In the genomic region with DNA sequence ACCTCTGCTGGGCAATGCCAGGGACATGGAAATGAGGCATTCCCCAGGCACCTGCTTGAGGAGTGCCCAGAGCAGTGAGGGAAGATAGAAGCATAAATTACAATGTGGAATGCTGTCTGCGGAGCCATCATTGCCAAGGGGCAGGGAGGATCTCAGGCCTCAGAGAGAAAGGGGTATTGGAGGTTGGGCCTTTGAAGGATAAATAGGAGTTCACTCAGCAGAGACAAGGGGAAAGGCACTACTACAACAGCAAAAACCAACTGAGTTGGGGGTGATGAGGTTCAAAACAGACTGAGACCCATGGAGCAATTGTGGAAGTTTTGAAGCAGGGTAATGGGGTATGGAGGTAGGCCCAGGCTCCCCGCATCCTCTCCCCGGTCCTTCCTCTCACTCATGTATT, we compare ENCODE assay signal across 23 cellular contexts. TPM values are rescaled to one million over a fixed set of nuclear protein-coding genes. Genes with fewer than 3 reads are reported as not detected.
DNase-seq lines count a peak whose midpoint lies in the region; ATAC-seq and TF ChIP-seq lines count a peak whose summit lies in the region.
"Had no signal": no experiment of that assay in that cellular context is flagged by ENCODE, and none has a peak within 500 bp of the region (broad histone marks: within the 10 kb centered on the region; RNA-seq: fewer than 3 reads in every experiment).

No MANE protein-coding gene starts in this region.

- no peak overlapping the region for H3K9ac ChIP-seq in neuronal stem cell (ENCODE audit: low read depth, low read length, poor library complexity)
- H3K9ac ChIP-seq: BLaER1 treated with 17β-estradiol and CSF1 and Interleukin-3, amounts not matched to agents 10 nM and 100 nM; KMS-11 had no signal

- no peak overlapping the region for H3K4me3 Mint-ChIP-seq in activated T-cell treated with anti-CD3 and anti-CD28 coated beads, Interleukin-2, amount 50 U/mL, for 72 hours
- H3K4me3 Mint-ChIP-seq in activated T-cell treated with anti-CD3 and anti-CD28 coated beads, Interleukin-2, amount 50 U/mL, for 24 hours, result no peak overlapping the region
- H3K4me3 Mint-ChIP-seq in effector memory CD8-positive, alpha-beta T cell, result peak overlapping the region in 1 of 2 donors; percentile 0
- H3K4me3 Mint-ChIP-seq: CD4-positive, alpha-beta memory T cell; GM23338 had no signal

- H3K4me3 ChIP-seq in Panc1 (ENCODE audit: low read depth in 2 of 2, low read length in 2 of 2) (no peak overlapping the region), neuronal stem cell (ENCODE audit: low read length in 2 of 2) (no peak overlapping the region), hepatocyte (no peak overlapping the region)
- H3K4me3 ChIP-seq: BLaER1 treated with 17β-estradiol and CSF1 and Interleukin-3, amounts not matched to agents 10 nM and 100 nM; GM23338 had no signal

- H2BK15ac ChIP-seq in neuronal stem cell (ENCODE audit: low read length), result no peak overlapping the region

- intact Hi-C loops in Panc1 (cut with micrococcal nuclease; ENCODE audit: unreplicated experiment), result no loop called here

- in situ Hi-C loops in Panc1 (cut with HindIII; ENCODE audit: low pct_unique_long_range_greater_than_20kb, low sequenced_read_pairs), result no loop called here

- BruUV-seq in Panc1 (replicated peaks; lab: Mats Ljungman, UMichigan), result TSS peak; percentile 48

- H3K9me3 Mint-ChIP-seq in activated T-cell treated with anti-CD3 and anti-CD28 coated beads, Interleukin-2, amount 50 U/mL, for 72 hours, result no peaks in the 10 kb centered on the region
- no peaks in the 10 kb centered on the region for H3K9me3 Mint-ChIP-seq in activated T-cell treated with anti-CD3 and anti-CD28 coated beads, Interleukin-2, amount 50 U/mL, for 24 hours
- no peaks in the 10 kb centered on the region for H3K9me3 Mint-ChIP-seq in effector memory CD8-positive, alpha-beta T cell
- H3K9me3 Mint-ChIP-seq: CD4-positive, alpha-beta memory T cell; GM23338 had no signal

- H2BK5ac ChIP-seq in neuronal stem cell (ENCODE audit: low read length), result no peak overlapping the region

- TF ChIP-seq CTCF in Panc1 (IDR thresholded peaks at IDR 0.05) (no peak), hepatocyte (IDR thresholded peaks at IDR 0.05; ENCODE audit: poor library complexity) (no peak)

- no peaks in the 10 kb centered on the region for H3K9me3 ChIP-seq in Panc1 (ENCODE audit: control insufficient read depth, insufficient read depth, low read depth, low read length)
- peaks cover 0 to 2% of the 10 kb centered on the region in 2 donors for H3K9me3 ChIP-seq in neuronal stem cell (replicated peaks in 1 of 2; ENCODE audit: control insufficient read depth in 2 of 2, insufficient read depth in 1 of 2, low read depth in 1 of 2, low read length in 2 of 2)
- H3K9me3 ChIP-seq in hepatocyte (ENCODE audit: low read depth), result no peaks in the 10 kb centered on the region
- H3K9me3 ChIP-seq: BLaER1 treated with 17β-estradiol and CSF1 and Interleukin-3, amounts not matched to agents 10 nM and 100 nM had no signal

- DNase-seq in activated T-cell treated with anti-CD3 and anti-CD28 coated beads, Interleukin-2, amount 50 U/mL, for 72 hours, result no peak
- DNase-seq in activated T-cell treated with anti-CD3 and anti-CD28 coated beads, Interleukin-2, amount 50 U/mL, for 24 hours, result no peak
- DNase-seq in Panc1 (ENCODE audit: low read depth, low spot score), result no peak
- no peak for DNase-seq in effector memory CD8-positive, alpha-beta T cell
- no peak for DNase-seq in neuronal stem cell (ENCODE audit: low spot score)
- no peak for DNase-seq in hepatocyte (ENCODE audit: low spot score)
- DNase-seq in NCI-H128 (lab: John Stamatoyannopoulos, UW; ENCODE audit: unreplicated experiment), result no peak
- DNase-seq: 8988T; CD4-positive, alpha-beta memory T cell; DMS153; HCEC 1CT; IMR-90; NCI-H1105 treated with DMSO at 0.1 percent for 48 hours; NCI-H1694; NCI-H2081; NCI-H2171; NCI-H524 treated with DMSO at 0.1 percent for 48 hours; NCI-H82; Right ventricle myocardium superior had no signal

- no peak overlapping the region for H3K4ac ChIP-seq in neuronal stem cell (ENCODE audit: low read length)

- POLR2A ChIA-PET in Panc1 (lab: Charles Lee), result no interaction called here

- H4K91ac ChIP-seq in neuronal stem cell (ENCODE audit: low read depth, low read length, poor library complexity), result no peak overlapping the region

- H2BK120ac ChIP-seq in neuronal stem cell (ENCODE audit: low read depth, low read length), result no peak overlapping the region

- H3K27ac ChIP-seq in Panc1 (ENCODE audit: low read length) (no peak overlapping the region), neuronal stem cell (replicated peaks; ENCODE audit: low read length) (no peak overlapping the region), hepatocyte (no peak overlapping the region)
- H3K27ac ChIP-seq: BLaER1 treated with 17β-estradiol and CSF1 and Interleukin-3, amounts not matched to agents 10 nM and 100 nM; KMS-11 had no signal

- H3K36me3 Mint-ChIP-seq in activated T-cell treated with anti-CD3 and anti-CD28 coated beads, Interleukin-2, amount 50 U/mL, for 72 hours (ENCODE audit: insufficient read depth in 2 of 2), result no peaks in the 10 kb centered on the region
- peaks cover 29% of the 10 kb centered on the region for H3K36me3 Mint-ChIP-seq in activated T-cell treated with anti-CD3 and anti-CD28 coated beads, Interleukin-2, amount 50 U/mL, for 24 hours (ENCODE audit: low read depth)
- peaks cover 30% of the 10 kb centered on the region for H3K36me3 Mint-ChIP-seq in effector memory CD8-positive, alpha-beta T cell (ENCODE audit: insufficient read depth)

- H3K36me3 ChIP-seq in Panc1 (ENCODE audit: control insufficient read depth, insufficient read depth, low read length), result no peaks in the 10 kb centered on the region; the same call in 1 of the 2 replicates
- H3K36me3 ChIP-seq in neuronal stem cell (replicated peaks in 1 of 2; ENCODE audit: control insufficient read depth in 2 of 2, insufficient read depth in 2 of 2, low read length in 2 of 2), result peaks cover 49 to 90% of the 10 kb centered on the region in 2 donors
- no peaks in the 10 kb centered on the region for H3K36me3 ChIP-seq in hepatocyte (replicated peaks; ENCODE audit: insufficient read depth, low read depth)

- no peak for ATAC-seq in activated T-cell treated with anti-CD3 and anti-CD28 coated beads, Interleukin-2, amount 50 U/mL, for 72 hours (replicated peaks in 1 of 2)
- no peak for ATAC-seq in Panc1
- no peak for ATAC-seq in effector memory CD8-positive, alpha-beta T cell (replicated peaks)
- no peak for ATAC-seq in GM21737 (IDR thresholded peaks at IDR 0.05; ENCODE audit: unreplicated experiment)
- ATAC-seq: GM23338 had no signal

- peak overlapping the region; percentile 47 for H3K27ac Mint-ChIP-seq in activated T-cell treated with anti-CD3 and anti-CD28 coated beads, Interleukin-2, amount 50 U/mL, for 72 hours
- no peak overlapping the region for H3K27ac Mint-ChIP-seq in activated T-cell treated with anti-CD3 and anti-CD28 coated beads, Interleukin-2, amount 50 U/mL, for 24 hours
- peak overlapping the region; percentile 13 to 42 for H3K27ac Mint-ChIP-seq in effector memory CD8-positive, alpha-beta T cell
- H3K27ac Mint-ChIP-seq: GM23338 had no signal

- H3K4me1 ChIP-seq in Panc1 (ENCODE audit: control insufficient read depth, insufficient read depth, low read length) (peaks cover 23% of the 10 kb centered on the region), neuronal stem cell (ENCODE audit: control insufficient read depth in 2 of 2, insufficient read depth in 1 of 2, low read depth in 1 of 2, low read length in 2 of 2) (peaks cover 5 to 13% of the 10 kb centered on the region in 2 donors), hepatocyte (ENCODE audit: insufficient read depth) (peaks cover 4% of the 10 kb centered on the region)

- H3K14ac ChIP-seq in neuronal stem cell (ENCODE audit: low read length), result no peak overlapping the region

- H3K9me2 ChIP-seq in hepatocyte (replicated peaks; ENCODE audit: insufficient read depth), result no peaks in the 10 kb centered on the region

- H3K4me2 ChIP-seq in neuronal stem cell (ENCODE audit: insufficient read depth, low read length, poor library complexity, severe bottlenecking) (no peak overlapping the region), hepatocyte (no peak overlapping the region)
- H3K4me2 ChIP-seq: BLaER1 treated with 17β-estradiol and CSF1 and Interleukin-3, amounts not matched to agents 10 nM and 100 nM; GM23338; KMS-11 had no signal

- no peaks in the 10 kb centered on the region for H3K27me3 ChIP-seq in Panc1 (ENCODE audit: control insufficient read depth, insufficient read depth, low read length)
- no peaks in the 10 kb centered on the region for H3K27me3 ChIP-seq in neuronal stem cell (ENCODE audit: control insufficient read depth in 3 of 3, insufficient read depth in 3 of 3, low read depth in 1 of 3, low read length in 3 of 3)
- no peaks in the 10 kb centered on the region for H3K27me3 ChIP-seq in hepatocyte
- H3K27me3 ChIP-seq: BLaER1 treated with 17β-estradiol and CSF1 and Interleukin-3, amounts not matched to agents 10 nM and 100 nM had no signal

- peaks cover 11% of the 10 kb centered on the region for H4K20me1 ChIP-seq in hepatocyte (ENCODE audit: insufficient read depth, poor library complexity, severe bottlenecking)

- peaks cover 15% of the 10 kb centered on the region for H3K79me1 ChIP-seq in neuronal stem cell (ENCODE audit: low read depth, low read length)

- H3K27me3 Mint-ChIP-seq in activated T-cell treated with anti-CD3 and anti-CD28 coated beads, Interleukin-2, amount 50 U/mL, for 72 hours (ENCODE audit: low read depth), result no peaks in the 10 kb centered on the region
- no peaks in the 10 kb centered on the region for H3K27me3 Mint-ChIP-seq in activated T-cell treated with anti-CD3 and anti-CD28 coated beads, Interleukin-2, amount 50 U/mL, for 24 hours
- H3K27me3 Mint-ChIP-seq in effector memory CD8-positive, alpha-beta T cell, result no peaks in the 10 kb centered on the region
- H3K27me3 Mint-ChIP-seq: CD4-positive, alpha-beta memory T cell had no signal

- H3K18ac ChIP-seq in neuronal stem cell (ENCODE audit: low read length), result no peak overlapping the region

- peak overlapping the region; percentile 35 for H3K23ac ChIP-seq in neuronal stem cell (ENCODE audit: low read depth, low read length, poor library complexity)

- no peak overlapping the region for H2BK12ac ChIP-seq in neuronal stem cell (ENCODE audit: low read length)

- WGBS in neuronal stem cell (ENCODE audit: extremely low coverage in 2 of 2, insufficient read length in 2 of 2, insufficient replicate concordance in 1 of 2), 2 donors, result no CpG with 5 or more reads among the region's 3 CpGs
- 98% methylated on average over 3 of the region's 3 CpGs for WGBS in hepatocyte (ENCODE audit: low lambda C conversion rate, missing lambda C conversion rate)

- peaks cover 6% of the 10 kb centered on the region for H3K4me1 Mint-ChIP-seq in activated T-cell treated with anti-CD3 and anti-CD28 coated beads, Interleukin-2, amount 50 U/mL, for 72 hours (ENCODE audit: low read depth)
- H3K4me1 Mint-ChIP-seq in activated T-cell treated with anti-CD3 and anti-CD28 coated beads, Interleukin-2, amount 50 U/mL, for 24 hours (ENCODE audit: low read depth), result peaks cover 5% of the 10 kb centered on the region
- peaks cover 0 to 5% of the 10 kb centered on the region in 2 donors for H3K4me1 Mint-ChIP-seq in effector memory CD8-positive, alpha-beta T cell (ENCODE audit: low read depth in 2 of 2)

- peaks cover 5% of the 10 kb centered on the region for H3K79me2 ChIP-seq in hepatocyte

- H4K8ac ChIP-seq in neuronal stem cell (ENCODE audit: low read depth, low read length), result no peak overlapping the region

- no peak overlapping the region for H2AK5ac ChIP-seq in neuronal stem cell (ENCODE audit: low read depth, low read length)

- H2AFZ ChIP-seq in neuronal stem cell (ENCODE audit: low read length) (no peak overlapping the region), hepatocyte (no peak overlapping the region)
- H2AFZ ChIP-seq: GM23338 had no signal

- CTCF ChIA-PET in Panc1 (lab: Charles Lee), result no interaction called here

RNA-seq across cellular contexts. Expression of gene SREBF1, which starts 32.8 kb away (rescaled TPM):
- total RNA-seq in activated T-cell treated with anti-CD3 and anti-CD28 coated beads, Interleukin-2, amount 50 U/mL, for 72 hours, result 100 to 1,000 TPM; 192 to 209 TPM
- 230 TPM for total RNA-seq in Panc1 (2021; ENCODE audit: unreplicated experiment)
- polyA plus RNA-seq in Panc1 (2012; ENCODE audit: insufficient read length), result 434 TPM
- 57.8 TPM for polyA plus RNA-seq in neuronal stem cell (2013, experiment 1 of 2)
- polyA plus RNA-seq in neuronal stem cell (2013, experiment 2 of 2), result 61.7 TPM
- 47.0 and 57.1 TPM in 2 replicates for total RNA-seq in hepatocyte
- 107 and 140 TPM in 2 replicates for polyA plus RNA-seq in hepatocyte
